20 cellular contexts compared by ENCODE assay signal in genomic region chr11:130337281-130338089, GRCh38.
"Had no signal": no experiment of that assay in that cellular context is flagged by ENCODE, and none has a peak within 500 bp of the region (broad histone marks: within the 10 kb centered on the region; RNA-seq: fewer than 3 reads in every experiment).

No MANE protein-coding gene starts in this region.

- H3K27ac ChIP-seq: dorsolateral prefrontal cortex, hepatocyte, ovary, right atrium auricular region, thyroid gland, upper lobe of left lung, uterus had no signal

- H3K79me2 ChIP-seq: hepatocyte had no signal

- H3K9me3 ChIP-seq: ovary, right atrium auricular region, thyroid gland, uterus had no signal

- H3K27me3 ChIP-seq: dorsolateral prefrontal cortex, hepatocyte, ovary, right atrium auricular region, thyroid gland, upper lobe of left lung, uterus had no signal

- H3K4me1 Mint-ChIP-seq: neural crest cell had no signal

- H3K4me3 ChIP-seq: dorsolateral prefrontal cortex, hepatocyte, ovary, right atrium auricular region, thyroid gland, upper lobe of left lung, uterus had no signal

- H3K4me1 ChIP-seq: right atrium auricular region, thyroid gland, upper lobe of left lung, uterus had no signal

- H3K27ac Mint-ChIP-seq: naive thymus-derived CD4-positive, alpha-beta T cell had no signal

- H3K4me2 ChIP-seq: hepatocyte had no signal

- ATAC-seq: left lobe of liver; naive thymus-derived CD4-positive, alpha-beta T cell had no signal

- FAIRE-seq: islet of Langerhans, small intestine had no signal

- H2AFZ ChIP-seq: hepatocyte had no signal

- H3K4me3 Mint-ChIP-seq: naive thymus-derived CD4-positive, alpha-beta T cell; neural crest cell had no signal

- H3K36me3 ChIP-seq: ovary, right atrium auricular region, thyroid gland, upper lobe of left lung, uterus had no signal

- DNase-seq: cortex of kidney; dorsolateral prefrontal cortex; effector CD8-positive, alpha-beta T cell; foreskin melanocyte; head of caudate nucleus; mammary epithelial cell; naive thymus-derived CD4-positive, alpha-beta T cell; nucleus accumbens; ovary; small intestine; stimulated activated CD4-positive, alpha-beta T cell treated with anti-CD3 and anti-CD28 coated beads, Interleukin-12 subunit alpha, Interleukin-12 subunit beta, amount 100 ng/mL, for 4 hours; stimulated activated naive CD4-positive, alpha-beta T cell treated with Interleukin-2 at 50 U/mL for 16 hours; thyroid gland; uterus had no signal
